ENCODE assay signal across 9 cellular contexts in the genomic region with DNA sequence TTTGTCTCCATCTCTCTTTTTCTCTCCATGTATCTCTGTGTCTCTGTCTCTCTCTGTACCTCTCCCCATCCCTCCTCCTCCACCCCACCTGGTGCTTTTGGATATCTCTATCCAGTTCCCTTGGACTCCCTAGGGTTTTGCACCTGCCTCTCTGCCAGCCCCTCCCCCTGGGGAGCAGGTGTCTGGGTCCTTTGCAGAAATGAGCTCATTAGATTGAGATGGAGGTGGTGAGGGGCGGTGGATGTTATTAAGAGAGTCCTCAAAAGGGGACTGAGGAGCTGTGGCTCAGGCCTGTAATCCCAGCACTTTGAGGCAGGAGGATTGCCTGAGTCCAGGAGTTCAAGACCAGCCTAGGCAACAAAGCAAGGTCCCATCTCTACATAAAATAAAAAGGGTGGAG. TPM values are rescaled to one million over a fixed set of nuclear protein-coding genes. Genes with fewer than 3 reads are reported as not detected.
DNase-seq lines count a peak whose midpoint lies in the region; ATAC-seq and TF ChIP-seq lines count a peak whose summit lies in the region.
"Had no signal": no experiment of that assay in that cellular context is flagged by ENCODE, and none has a peak within 500 bp of the region (broad histone marks: within the 10 kb centered on the region; RNA-seq: fewer than 3 reads in every experiment).

No MANE protein-coding gene starts in this region.

- H3K9ac ChIP-seq in PC-3 (ENCODE audit: low read length), result no peak overlapping the region
- H3K9ac ChIP-seq: parathyroid adenoma had no signal

- peak overlapping the region; percentile 80; the same call in 1 of the 2 replicates for H3K4me3 ChIP-seq in PC-3 (ENCODE audit: low read length)

- no peak overlapping the region for H3K27ac ChIP-seq in PC-3 (ENCODE audit: low read length)
- H3K27ac ChIP-seq: parathyroid adenoma had no signal

- POLR2A ChIA-PET in PC-3 (lab: Charles Lee; ENCODE audit: unreplicated experiment), result no interaction called here

- no peak for TF ChIP-seq CTCF in PC-3 (conservative IDR thresholded peaks at IDR 0.05; ENCODE audit: low read depth, low read length)

- ATAC-seq in PC-3 (no peak), GM19328 (IDR thresholded peaks at IDR 0.05; ENCODE audit: unreplicated experiment) (no peak), GM18502 (IDR thresholded peaks at IDR 0.05; ENCODE audit: poor library complexity, unreplicated experiment) (no peak), GM21576 (IDR thresholded peaks at IDR 0.05; ENCODE audit: unreplicated experiment) (no peak)

- DNase-seq in COLO668 (lab: John Stamatoyannopoulos, UW; ENCODE audit: unreplicated experiment) (peak; percentile 74), NCI-H1092 treated with DMSO at 0.1 percent for 48 hours (lab: John Stamatoyannopoulos, UW) (peak; percentile 81), PC-3 (no peak), germinal center (ENCODE audit: low spot score) (peak; percentile 62)
- no peak for DNase-seq in stimulated activated CD4-positive, alpha-beta T cell treated with anti-CD3 and anti-CD28 coated beads, Interleukin-2, amount 100 ng/mL, for 24 hours

- intact Hi-C loops in PC-3 (cut with micrococcal nuclease), result no loop called here

- H3K27me3 ChIP-seq in PC-3 (ENCODE audit: low read length), result no peaks in the 10 kb centered on the region

- no peaks in the 10 kb centered on the region for H4K20me1 ChIP-seq in PC-3 (ENCODE audit: low read length)

- 0 out of 2 replicates have a peak overlapping the region, but pooled peaks have one; percentile 96 for H3K4me2 ChIP-seq in PC-3 (ENCODE audit: low read length)

- CTCF ChIA-PET in PC-3 (lab: Charles Lee), result no interaction called here

- H3K9me3 ChIP-seq in PC-3 (ENCODE audit: low read length), result no peaks in the 10 kb centered on the region

- H3K79me2 ChIP-seq in PC-3 (ENCODE audit: low read length), result peaks cover 47% of the 10 kb centered on the region
- H3K79me2 ChIP-seq: parathyroid adenoma had no signal

- no peaks in the 10 kb centered on the region for H3K9me2 ChIP-seq in PC-3 (replicated peaks; ENCODE audit: low read length)

- H3F3A ChIP-seq in PC-3 (ENCODE audit: low read length, unreplicated experiment), result no peaks in the 10 kb centered on the region

- H3K4me1 ChIP-seq in PC-3 (ENCODE audit: insufficient read depth, low read length), result peaks cover 39% of the 10 kb centered on the region
- H3K4me1 ChIP-seq: parathyroid adenoma had no signal

- no peaks in the 10 kb centered on the region for H3K36me3 ChIP-seq in PC-3 (ENCODE audit: low read depth, low read length)

- BruUV-seq in PC-3 (replicated peaks; lab: Mats Ljungman, UMichigan), result no TSS peak

- H2AFZ ChIP-seq in PC-3 (ENCODE audit: low read length), result no peak overlapping the region
- H2AFZ ChIP-seq: parathyroid adenoma had no signal

RNA-seq across cellular contexts. Expression of gene KCNN4, which starts 2.1 kb away (rescaled TPM):
- 45.7 and 57.7 TPM in 2 replicates for total RNA-seq in PC-3 (2014; rRNA removed)

RNA-seq across cellular contexts. Expression of gene LYPD5, which starts 23.6 kb away (rescaled TPM):
- 0.35 and 6.8 TPM in 2 replicates for total RNA-seq in PC-3 (2014; rRNA removed)

RNA-seq across cellular contexts. Expression of gene SMG9, which starts 23.9 kb away (rescaled TPM):
- 48.8 and 49.1 TPM in 2 replicates for total RNA-seq in PC-3 (2014; rRNA removed)

RNA-seq across cellular contexts. Expression of gene ZNF283, which starts 48.5 kb away (rescaled TPM):
- total RNA-seq in PC-3 (2014; rRNA removed), result 3.0 and 4.0 TPM in 2 replicates

Comparison
In these comparisons a context has a peak if more than half of its experiments do, and no peak if none do; other contexts are left out.
1. DNase-seq: peak in COLO668 (single experiment), NCI-H1092 treated with DMSO at 0.1 percent for 48 hours (single experiment) and germinal center (single experiment); none in PC-3 (single experiment) and stimulated activated CD4-positive, alpha-beta T cell treated with anti-CD3 and anti-CD28 coated beads, Interleukin-2, amount 100 ng/mL, for 24 hours (0 of 2).